ENCODE assay signal across 6 cellular contexts in the genomic region with DNA sequence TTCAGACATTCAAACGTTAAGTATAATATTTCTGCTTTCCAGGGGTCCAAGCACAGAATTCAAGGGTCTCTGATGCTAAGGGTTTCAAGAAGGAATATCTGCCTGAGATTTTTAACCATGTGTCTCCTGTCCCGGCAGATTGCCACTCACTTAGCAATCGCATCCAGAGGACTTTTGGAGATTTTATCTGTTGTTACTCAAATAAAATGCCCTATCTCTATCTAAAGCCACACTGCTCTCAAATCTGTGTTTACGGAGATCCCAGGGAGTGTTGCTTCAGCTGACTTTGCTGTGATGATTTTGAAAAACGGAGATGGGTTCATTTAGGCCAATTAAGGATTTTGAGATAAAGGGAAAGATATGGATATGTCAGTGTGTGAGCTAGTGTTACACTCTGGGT.
"Had no signal": no experiment of that assay in that cellular context is flagged by ENCODE, and none has a peak within 500 bp of the region (broad histone marks: within the 10 kb centered on the region; RNA-seq: fewer than 3 reads in every experiment).

No MANE protein-coding gene starts in this region.

- H3K4me2 ChIP-seq: GM23338 had no signal

- H2AFZ ChIP-seq: GM23338 had no signal

- H3K4me1 ChIP-seq: HAP-1 had no signal

- H3K9me3 ChIP-seq: HAP-1 had no signal

- FAIRE-seq: H1, HTR-8/SVneo had no signal

- DNase-seq: H7, IMR-90 had no signal

- H3K4me3 ChIP-seq: GM23338, HAP-1 had no signal

- H3K36me3 ChIP-seq: HAP-1 had no signal
